ENCODE assay signal across 8 cellular contexts in genomic region chrX:7147978-7148824, GRCh38. TPM values are rescaled to one million over a fixed set of nuclear protein-coding genes. Genes with fewer than 3 reads are reported as not detected.
DNase-seq lines count a peak whose midpoint lies in the region; ATAC-seq and TF ChIP-seq lines count a peak whose summit lies in the region.

Gene PUDP, minus strand, starts transcription at chrX:7148153. Its CDS starts 40 bp downstream, at chrX:7148113.

- no peak; the same call in 1 of the 3 replicates for TF ChIP-seq CTCF in H9 (conservative IDR thresholded peaks at IDR 0.05)
- TF ChIP-seq CTCF in foreskin keratinocyte (conservative IDR thresholded peaks at IDR 0.05), result peak; percentile 36

- H3K18ac ChIP-seq in H9 (ENCODE audit: insufficient read length, low read depth, low read length), result no peak within 1 kb of the TSS

- no peak within 1 kb of the TSS for H2BK15ac ChIP-seq in H9 (ENCODE audit: low read depth, low read length)

- peak within 1 kb of the TSS; percentile 88 to 91 for H3K4me3 Mint-ChIP-seq in H9

- no peaks in the 10 kb centered on the region for H3K4me1 ChIP-seq in H9 (ENCODE audit: insufficient read depth, low read length)
- no peaks in the 10 kb centered on the region for H3K4me1 ChIP-seq in foreskin keratinocyte
- H3K4me1 ChIP-seq in neuron (ENCODE audit: insufficient read depth, low read length), result no peaks in the 10 kb centered on the region

- peak within 1 kb of the TSS; percentile 92 for H3K4me2 ChIP-seq in H9 (ENCODE audit: insufficient read depth, insufficient read length, low read length)

- peaks cover 2% of the 10 kb centered on the region for H3K27me3 Mint-ChIP-seq in H9 (ENCODE audit: low read depth)

- no peak within 1 kb of the TSS for H4K8ac ChIP-seq in H9 (replicated peaks; ENCODE audit: insufficient read length, low read depth, low read length)

- H3K23me2 ChIP-seq in H9 (ENCODE audit: insufficient read length, low read depth, low read length, poor library complexity, severe bottlenecking), result peaks cover 5% of the 10 kb centered on the region

- no peaks in the 10 kb centered on the region for H3K79me2 ChIP-seq in H9 (ENCODE audit: insufficient read depth, low read length)

- no peaks in the 10 kb centered on the region for H3K9me3 Mint-ChIP-seq in H9

- H2BK12ac ChIP-seq in H9 (ENCODE audit: insufficient read length, low read depth, low read length), result no peak within 1 kb of the TSS

- peak within 1 kb of the TSS in 2 of 3 experiments; percentile 87 to 90; a peak in 3 of 7 replicates for H3K27ac Mint-ChIP-seq in H9

- H4K91ac ChIP-seq in H9 (ENCODE audit: insufficient read length, low read depth, low read length), result no peak within 1 kb of the TSS

- H3K9ac ChIP-seq in H9 (ENCODE audit: extremely low read depth, insufficient read length, low read length), result peak within 1 kb of the TSS; percentile 59

- H2AFZ ChIP-seq in H9 (ENCODE audit: low read length) (peak within 1 kb of the TSS; percentile 46), neuron (ENCODE audit: low read depth, low read length) (peak within 1 kb of the TSS; percentile 48)

- peak within 1 kb of the TSS; percentile 76 for H3K14ac ChIP-seq in H9 (ENCODE audit: insufficient read depth, low read length)

- peak; percentile 89 for DNase-seq in GDM1 (lab: John Stamatoyannopoulos, UW)
- DNase-seq in H9, result peak; percentile 81
- DNase-seq in MG63, result peak; percentile 89
- DNase-seq in SHP77 treated with DMSO at 0.1 percent for 48 hours (lab: John Stamatoyannopoulos, UW), result peak; percentile 13
- peak; percentile 88 for DNase-seq in activated gamma-delta T cell treated with Interleukin-2 at 50 U/mL for 16 hours
- DNase-seq in foreskin keratinocyte, result peak in 1 of 2 donors; percentile 45
- peak; percentile 64 for DNase-seq in stromal cell of bone marrow (ENCODE audit: low read depth)

- no peak within 1 kb of the TSS for H3K4ac ChIP-seq in H9 (ENCODE audit: low read depth, low read length)

- no peaks in the 10 kb centered on the region for H3K79me1 ChIP-seq in H9 (ENCODE audit: insufficient read depth, low read depth, low read length, poor library complexity, severe bottlenecking)

- no peak within 1 kb of the TSS for H2AK5ac ChIP-seq in H9 (ENCODE audit: insufficient read length, low read length)

- H2BK20ac ChIP-seq in H9 (ENCODE audit: low read depth, low read length, poor library complexity, severe bottlenecking), result no peak within 1 kb of the TSS

- H3K4me3 ChIP-seq in MG63 (peak within 1 kb of the TSS; percentile 87), neuron (ENCODE audit: low read length) (peak within 1 kb of the TSS; percentile 83)

- no CpG with 5 or more reads among the region's 76 CpGs for WGBS in H9 (ENCODE audit: extremely low coverage, insufficient read length, low lambda C conversion rate)

- no peak within 1 kb of the TSS for H3T11ph ChIP-seq in H9 (ENCODE audit: low read length)

- peak; percentile 93 for ATAC-seq in foreskin keratinocyte

- H3K23ac ChIP-seq in H9 (ENCODE audit: insufficient read length, low read depth, low read length), result no peak within 1 kb of the TSS

- no peaks in the 10 kb centered on the region for H3K36me3 ChIP-seq in MG63
- no peaks in the 10 kb centered on the region for H3K36me3 ChIP-seq in neuron (ENCODE audit: insufficient read depth, low read length)

- H4K5ac ChIP-seq in H9 (ENCODE audit: insufficient read length, low read depth, low read length), result no peak within 1 kb of the TSS

- no peak within 1 kb of the TSS for H3K56ac ChIP-seq in H9 (ENCODE audit: insufficient read length, low read depth, low read length)

- H3K9me3 ChIP-seq in H9 (ENCODE audit: control insufficient read depth, low read depth, low read length), result no peaks in the 10 kb centered on the region
- H3K9me3 ChIP-seq in MG63, result no peaks in the 10 kb centered on the region
- H3K9me3 ChIP-seq in neuron (ENCODE audit: low read length), result no peaks in the 10 kb centered on the region

- peaks cover 9 to 11% of the 10 kb centered on the region in 2 experiments for H3K4me1 Mint-ChIP-seq in H9

- H3K27me3 ChIP-seq in H9 (ENCODE audit: insufficient read depth, low read length), result no peaks in the 10 kb centered on the region
- no peaks in the 10 kb centered on the region for H3K27me3 ChIP-seq in MG63
- no peaks in the 10 kb centered on the region for H3K27me3 ChIP-seq in foreskin keratinocyte
- no peaks in the 10 kb centered on the region for H3K27me3 ChIP-seq in neuron (ENCODE audit: insufficient read depth, low read length)

- no peak within 1 kb of the TSS for H2BK120ac ChIP-seq in H9 (ENCODE audit: low read depth, low read length, poor library complexity, severe bottlenecking)

- no peak within 1 kb of the TSS for H2BK5ac ChIP-seq in H9 (ENCODE audit: insufficient read length, low read length)

- no peak within 1 kb of the TSS for H3K27ac ChIP-seq in H9 (ENCODE audit: insufficient read length, low read depth, low read length)
- no peak within 1 kb of the TSS for H3K27ac ChIP-seq in foreskin keratinocyte

- H4K20me1 ChIP-seq in H9 (ENCODE audit: control insufficient read depth, insufficient read depth, insufficient read length), result no peaks in the 10 kb centered on the region

- H3K36me3 Mint-ChIP-seq in H9 (ENCODE audit: insufficient read depth in 1 of 3, low read depth in 3 of 3), result no peaks in the 10 kb centered on the region

RNA-seq across cellular contexts. Expression of gene PUDP, which starts in this region (rescaled TPM):
- 46.3 and 47.3 TPM in 2 replicates for total RNA-seq in H9 (2021)
- 4.0 and 4.9 TPM in 2 replicates for total RNA-seq in MG63 (2014; rRNA removed; shearing (Covaris generic); ENCODE audit: low replicate concordance)
- total RNA-seq in foreskin keratinocyte, result 16.4 and 18.5 TPM in 2 replicates
- polyA plus RNA-seq in foreskin keratinocyte, result 13.0 and 16.1 TPM in 2 replicates
